In genomic region chr1:220487297-220487820, GRCh38 we compare ENCODE assay signal across 1 cellular context.
TF ChIP-seq lines count a peak whose summit lies in the region.

No MANE protein-coding gene starts in this region.

TF ChIP-seq in K562, 482 proteins besides CTCF, POLR2A, EP300 and RAD21 (continued from another document):
- TF ChIP-seq JUN (IDR thresholded peaks at IDR 0.05; ENCODE audit: borderline replicate concordance, low read depth, low read length): 0 out of 2 replicates have a peak, but pooled peaks have one; percentile 4
- TF ChIP-seq JUN (CRISPR knock-in tag; IDR thresholded peaks at IDR 0.05; ENCODE audit: borderline replicate concordance): no peak
- TF ChIP-seq ZMIZ1 (IDR thresholded peaks at IDR 0.05; ENCODE audit: low read depth in 2 of 2, low read length in 2 of 2): no peak
- TF ChIP-seq, protein P1, sequence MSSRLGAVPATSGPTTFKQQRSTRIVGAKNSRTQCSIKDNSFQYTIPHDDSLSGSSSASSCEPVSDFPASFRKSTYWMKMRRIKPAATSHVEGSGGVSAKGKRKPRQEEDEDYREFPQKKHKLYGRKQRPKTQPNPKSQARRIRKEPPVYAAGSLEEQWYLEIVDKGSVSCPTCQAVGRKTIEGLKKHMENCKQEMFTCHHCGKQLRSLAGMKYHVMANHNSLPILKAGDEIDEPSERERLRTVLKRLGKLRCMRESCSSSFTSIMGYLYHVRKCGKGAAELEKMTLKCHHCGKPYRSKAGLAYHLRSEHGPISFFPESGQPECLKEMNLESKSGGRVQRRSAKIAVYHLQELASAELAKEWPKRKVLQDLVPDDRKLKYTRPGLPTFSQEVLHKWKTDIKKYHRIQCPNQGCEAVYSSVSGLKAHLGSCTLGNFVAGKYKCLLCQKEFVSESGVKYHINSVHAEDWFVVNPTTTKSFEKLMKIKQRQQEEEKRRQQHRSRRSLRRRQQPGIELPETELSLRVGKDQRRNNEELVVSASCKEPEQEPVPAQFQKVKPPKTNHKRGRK (tag; IDR thresholded peaks at IDR 0.05): no peak
- TF ChIP-seq ADNP (tag; IDR thresholded peaks at IDR 0.05): no peak
- no peak for TF ChIP-seq ZC3H4 (CRISPR knock-in tag; IDR thresholded peaks at IDR 0.05; ENCODE audit: borderline replicate concordance)
- no peak for TF ChIP-seq MYNN (IDR thresholded peaks at IDR 0.05)
- TF ChIP-seq MYNN (CRISPR knock-in tag; IDR thresholded peaks at IDR 0.05): no peak
- no peak for TF ChIP-seq KLF6 (CRISPR knock-in tag; IDR thresholded peaks at IDR 0.05; ENCODE audit: borderline replicate concordance)
- TF ChIP-seq ZNF589 (CRISPR knock-in tag; IDR thresholded peaks at IDR 0.05; ENCODE audit: low read depth): no peak
- no peak for TF ChIP-seq ZBTB26 (CRISPR knock-in tag; IDR thresholded peaks at IDR 0.05)
- TF ChIP-seq U2AF2 (optimal IDR thresholded peaks at IDR 0.05; ENCODE audit: low read depth, low read length): no peak
- TF ChIP-seq ATF7 (IDR thresholded peaks at IDR 0.05): peak; percentile 88
- no peak for TF ChIP-seq ZBTB1 (CRISPR knock-in tag; IDR thresholded peaks at IDR 0.05; ENCODE audit: borderline replicate concordance, low read depth)
- no peak for TF ChIP-seq ZNF707 (CRISPR knock-in tag; conservative IDR thresholded peaks at IDR 0.05)
- TF ChIP-seq ARID3A (IDR thresholded peaks at IDR 0.05; ENCODE audit: borderline replicate concordance, low read depth, low read length): no peak
- no peak for TF ChIP-seq ETV5 (CRISPR knock-in tag; IDR thresholded peaks at IDR 0.05; ENCODE audit: low read depth)
- TF ChIP-seq, protein P2, sequence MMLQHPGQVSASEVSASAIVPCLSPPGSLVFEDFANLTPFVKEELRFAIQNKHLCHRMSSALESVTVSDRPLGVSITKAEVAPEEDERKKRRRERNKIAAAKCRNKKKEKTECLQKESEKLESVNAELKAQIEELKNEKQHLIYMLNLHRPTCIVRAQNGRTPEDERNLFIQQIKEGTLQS (IDR thresholded peaks at IDR 0.05): peak; percentile 87
- TF ChIP-seq, protein P2 (CRISPR knock-in tag; conservative IDR thresholded peaks at IDR 0.05): no peak
- no peak for TF ChIP-seq ZNF224 (CRISPR knock-in tag; IDR thresholded peaks at IDR 0.05)
- TF ChIP-seq ZNF551 (CRISPR knock-in tag; IDR thresholded peaks at IDR 0.05): no peak
- no peak for TF ChIP-seq ZNF12 (CRISPR knock-in tag; IDR thresholded peaks at IDR 0.05)
- no peak for TF ChIP-seq SAFB2 (IDR thresholded peaks at IDR 0.05; ENCODE audit: borderline replicate concordance, low read depth, low read length, severe bottlenecking)
- no peak for TF ChIP-seq KDM1A (IDR thresholded peaks at IDR 0.05)
- TF ChIP-seq FOXA3 (CRISPR knock-in tag; conservative IDR thresholded peaks at IDR 0.05 in 1 of 2, IDR thresholded peaks at IDR 0.05 in 1 of 2): no peak
